In the genomic region with DNA sequence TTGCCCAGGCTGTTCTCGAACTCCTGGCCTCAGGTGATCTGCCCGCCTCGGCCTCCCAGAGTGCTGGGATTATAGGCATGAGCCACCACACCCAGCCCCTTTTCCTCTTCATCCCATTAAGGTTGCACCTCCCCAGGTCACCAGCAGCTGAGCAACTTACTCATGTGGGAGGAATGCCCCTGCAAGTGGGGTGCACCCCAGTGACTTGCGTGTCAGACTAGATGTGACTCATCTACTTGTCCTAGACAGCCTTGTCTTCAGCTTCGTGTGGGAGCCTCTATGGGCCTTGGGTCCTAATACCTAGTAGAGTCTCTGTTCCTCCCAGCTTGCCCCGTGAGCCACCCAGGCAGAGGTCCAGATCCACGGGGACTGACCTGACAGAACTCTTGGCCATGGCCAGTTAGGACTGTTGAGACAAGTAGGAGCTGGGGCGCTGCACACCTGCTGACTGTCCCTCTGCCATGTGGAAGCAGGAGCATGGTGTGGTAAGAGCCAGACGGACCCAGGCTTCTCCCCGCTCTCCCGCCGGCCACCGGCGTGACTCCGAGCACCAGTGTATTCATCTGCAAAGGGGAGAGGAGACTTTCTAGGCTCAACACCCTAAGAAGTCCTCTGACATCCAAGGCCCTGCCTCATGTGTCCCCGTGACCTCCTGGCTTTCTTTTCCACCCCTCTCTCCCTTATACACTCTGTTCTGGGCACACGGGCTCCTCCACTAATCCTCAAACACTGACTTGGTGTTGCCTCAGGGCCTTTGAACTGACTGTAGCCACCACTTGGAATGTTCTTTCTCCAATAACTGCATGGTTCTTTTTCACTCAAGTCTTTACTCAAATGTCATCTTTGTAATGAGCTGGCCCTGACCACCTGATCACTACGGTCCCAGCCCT, we compare ENCODE assay signal across 1 cellular context.
TF ChIP-seq lines count a peak whose summit lies in the region.

No MANE protein-coding gene starts in this region.

TF ChIP-seq in GM23338, 12 proteins besides CTCF, POLR2A, EP300 and RAD21 (continued from another document):
- TF ChIP-seq, protein P1, sequence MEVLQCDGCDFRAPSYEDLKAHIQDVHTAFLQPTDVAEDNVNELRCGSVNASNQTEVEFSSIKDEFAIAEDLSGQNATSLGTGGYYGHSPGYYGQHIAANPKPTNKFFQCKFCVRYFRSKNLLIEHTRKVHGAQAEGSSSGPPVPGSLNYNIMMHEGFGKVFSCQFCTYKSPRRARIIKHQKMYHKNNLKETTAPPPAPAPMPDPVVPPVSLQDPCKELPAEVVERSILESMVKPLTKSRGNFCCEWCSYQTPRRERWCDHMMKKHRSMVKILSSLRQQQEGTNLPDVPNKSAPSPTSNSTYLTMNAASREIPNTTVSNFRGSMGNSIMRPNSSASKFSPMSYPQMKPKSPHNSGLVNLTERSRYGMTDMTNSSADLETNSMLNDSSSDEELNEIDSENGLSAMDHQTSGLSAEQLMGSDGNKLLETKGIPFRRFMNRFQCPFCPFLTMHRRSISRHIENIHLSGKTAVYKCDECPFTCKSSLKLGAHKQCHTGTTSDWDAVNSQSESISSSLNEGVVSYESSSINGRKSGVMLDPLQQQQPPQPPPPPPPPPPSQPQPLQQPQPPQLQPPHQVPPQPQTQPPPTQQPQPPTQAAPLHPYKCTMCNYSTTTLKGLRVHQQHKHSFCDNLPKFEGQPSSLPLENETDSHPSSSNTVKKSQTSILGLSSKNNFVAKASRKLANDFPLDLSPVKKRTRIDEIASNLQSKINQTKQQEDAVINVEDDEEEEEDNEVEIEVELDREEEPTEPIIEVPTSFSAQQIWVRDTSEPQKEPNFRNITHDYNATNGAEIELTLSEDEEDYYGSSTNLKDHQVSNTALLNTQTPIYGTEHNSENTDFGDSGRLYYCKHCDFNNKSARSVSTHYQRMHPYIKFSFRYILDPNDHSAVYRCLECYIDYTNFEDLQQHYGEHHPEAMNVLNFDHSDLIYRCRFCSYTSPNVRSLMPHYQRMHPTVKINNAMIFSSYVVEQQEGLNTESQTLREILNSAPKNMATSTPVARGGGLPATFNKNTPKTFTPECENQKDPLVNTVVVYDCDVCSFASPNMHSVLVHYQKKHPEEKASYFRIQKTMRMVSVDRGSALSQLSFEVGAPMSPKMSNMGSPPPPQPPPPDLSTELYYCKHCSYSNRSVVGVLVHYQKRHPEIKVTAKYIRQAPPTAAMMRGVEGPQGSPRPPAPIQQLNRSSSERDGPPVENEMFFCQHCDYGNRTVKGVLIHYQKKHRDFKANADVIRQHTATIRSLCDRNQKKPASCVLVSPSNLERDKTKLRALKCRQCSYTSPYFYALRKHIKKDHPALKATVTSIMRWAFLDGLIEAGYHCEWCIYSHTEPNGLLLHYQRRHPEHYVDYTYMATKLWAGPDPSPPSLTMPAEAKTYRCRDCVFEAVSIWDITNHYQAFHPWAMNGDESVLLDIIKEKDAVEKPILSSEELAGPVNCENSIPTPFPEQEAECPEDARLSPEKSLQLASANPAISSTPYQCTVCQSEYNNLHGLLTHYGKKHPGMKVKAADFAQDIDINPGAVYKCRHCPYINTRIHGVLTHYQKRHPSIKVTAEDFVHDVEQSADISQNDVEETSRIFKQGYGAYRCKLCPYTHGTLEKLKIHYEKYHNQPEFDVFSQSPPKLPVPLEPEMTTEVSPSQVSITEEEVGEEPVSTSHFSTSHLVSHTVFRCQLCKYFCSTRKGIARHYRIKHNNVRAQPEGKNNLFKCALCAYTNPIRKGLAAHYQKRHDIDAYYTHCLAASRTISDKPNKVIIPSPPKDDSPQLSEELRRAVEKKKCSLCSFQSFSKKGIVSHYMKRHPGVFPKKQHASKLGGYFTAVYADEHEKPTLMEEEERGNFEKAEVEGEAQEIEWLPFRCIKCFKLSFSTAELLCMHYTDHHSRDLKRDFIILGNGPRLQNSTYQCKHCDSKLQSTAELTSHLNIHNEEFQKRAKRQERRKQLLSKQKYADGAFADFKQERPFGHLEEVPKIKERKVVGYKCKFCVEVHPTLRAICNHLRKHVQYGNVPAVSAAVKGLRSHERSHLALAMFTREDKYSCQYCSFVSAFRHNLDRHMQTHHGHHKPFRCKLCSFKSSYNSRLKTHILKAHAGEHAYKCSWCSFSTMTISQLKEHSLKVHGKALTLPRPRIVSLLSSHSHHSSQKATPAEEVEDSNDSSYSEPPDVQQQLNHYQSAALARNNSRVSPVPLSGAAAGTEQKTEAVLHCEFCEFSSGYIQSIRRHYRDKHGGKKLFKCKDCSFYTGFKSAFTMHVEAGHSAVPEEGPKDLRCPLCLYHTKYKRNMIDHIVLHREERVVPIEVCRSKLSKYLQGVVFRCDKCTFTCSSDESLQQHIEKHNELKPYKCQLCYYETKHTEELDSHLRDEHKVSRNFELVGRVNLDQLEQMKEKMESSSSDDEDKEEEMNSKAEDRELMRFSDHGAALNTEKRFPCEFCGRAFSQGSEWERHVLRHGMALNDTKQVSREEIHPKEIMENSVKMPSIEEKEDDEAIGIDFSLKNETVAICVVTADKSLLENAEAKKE (CRISPR knock-in tag; IDR thresholded peaks at IDR 0.05) = no peak
- TF ChIP-seq ZNF331 (CRISPR knock-in tag; IDR thresholded peaks at IDR 0.05; ENCODE audit: low read depth) (no peak), ZNF114 (CRISPR knock-in tag; IDR thresholded peaks at IDR 0.05) (no peak), EZH2 (IDR thresholded peaks at IDR 0.05; ENCODE audit: low read depth, unreplicated experiment) (no peak), NANOG (IDR thresholded peaks at IDR 0.05; ENCODE audit: borderline replicate concordance) (no peak), EZH2phosphoT487 (IDR thresholded peaks at IDR 0.05; ENCODE audit: unreplicated experiment) (no peak), CREB1 (CRISPR knock-in tag; IDR thresholded peaks at IDR 0.05; ENCODE audit: low read depth) (no peak), STAT1 (IDR thresholded peaks at IDR 0.05; ENCODE audit: unreplicated experiment) (no peak), POLR2AphosphoS5 (IDR thresholded peaks at IDR 0.05; ENCODE audit: low read depth) (no peak)
- TF ChIP-seq, protein P2, sequence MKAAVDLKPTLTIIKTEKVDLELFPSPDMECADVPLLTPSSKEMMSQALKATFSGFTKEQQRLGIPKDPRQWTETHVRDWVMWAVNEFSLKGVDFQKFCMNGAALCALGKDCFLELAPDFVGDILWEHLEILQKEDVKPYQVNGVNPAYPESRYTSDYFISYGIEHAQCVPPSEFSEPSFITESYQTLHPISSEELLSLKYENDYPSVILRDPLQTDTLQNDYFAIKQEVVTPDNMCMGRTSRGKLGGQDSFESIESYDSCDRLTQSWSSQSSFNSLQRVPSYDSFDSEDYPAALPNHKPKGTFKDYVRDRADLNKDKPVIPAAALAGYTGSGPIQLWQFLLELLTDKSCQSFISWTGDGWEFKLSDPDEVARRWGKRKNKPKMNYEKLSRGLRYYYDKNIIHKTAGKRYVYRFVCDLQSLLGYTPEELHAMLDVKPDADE (IDR thresholded peaks at IDR 0.05) = no peak
TF ChIP-seq in GM23338: peak in this region for 0.
